10 cellular contexts compared by ENCODE assay signal in the genomic region with DNA sequence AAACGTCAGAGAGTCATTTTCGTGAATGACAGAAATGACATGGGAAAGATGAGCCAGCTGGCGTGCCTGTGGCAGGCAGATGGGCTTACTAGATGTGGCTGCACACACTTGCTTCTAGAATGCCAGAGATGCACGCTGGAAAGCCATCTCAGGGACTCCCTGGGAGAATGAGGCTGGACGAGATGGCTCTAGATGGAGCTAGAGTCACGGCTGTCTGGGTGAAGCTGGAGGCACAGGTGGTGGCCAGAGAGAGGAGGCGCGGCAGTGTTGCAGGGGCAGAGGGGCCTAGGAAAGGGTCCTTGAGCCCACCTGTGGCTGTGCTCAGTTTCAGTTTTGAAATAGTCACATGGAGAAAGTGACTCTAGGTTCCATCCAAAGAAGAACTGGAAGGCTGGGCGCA. TPM values are rescaled to one million over a fixed set of nuclear protein-coding genes. Genes with fewer than 3 reads are reported as not detected.
A peak's percentile ranks its signal among the peaks of the same experiment; 100 is the strongest.
DNase-seq lines count a peak whose midpoint lies in the region; ATAC-seq and TF ChIP-seq lines count a peak whose summit lies in the region.
"Had no signal": no experiment of that assay in that cellular context is flagged by ENCODE, and none has a peak within 500 bp of the region (broad histone marks: within the 10 kb centered on the region; RNA-seq: fewer than 3 reads in every experiment).

No MANE protein-coding gene starts in this region.

- peak; percentile 47 for ATAC-seq in activated CD4-positive, alpha-beta T cell treated with anti-CD3 and anti-CD28 coated beads for 36 hours
- ATAC-seq in activated naive CD8-positive, alpha-beta T cell treated with anti-CD3 and anti-CD28 coated beads, Interleukin-2, amount 50 U/mL, for 24 hours: peak; percentile 79
- ATAC-seq in GM19463 (IDR thresholded peaks at IDR 0.05; ENCODE audit: unreplicated experiment): no peak

- H3K9me3 Mint-ChIP-seq in activated CD4-positive, alpha-beta T cell treated with anti-CD3 and anti-CD28 coated beads for 36 hours (ENCODE audit: low read depth): no peaks in the 10 kb centered on the region
- no peaks in the 10 kb centered on the region for H3K9me3 Mint-ChIP-seq in activated naive CD8-positive, alpha-beta T cell treated with anti-CD3 and anti-CD28 coated beads, Interleukin-2, amount 50 U/mL, for 24 hours

- H3K27me3 Mint-ChIP-seq in activated CD4-positive, alpha-beta T cell treated with anti-CD3 and anti-CD28 coated beads for 36 hours: no peaks in the 10 kb centered on the region
- H3K27me3 Mint-ChIP-seq in activated naive CD8-positive, alpha-beta T cell treated with anti-CD3 and anti-CD28 coated beads, Interleukin-2, amount 50 U/mL, for 24 hours: no peaks in the 10 kb centered on the region

- no peaks in the 10 kb centered on the region for H3K27me3 ChIP-seq in MM.1S (replicated peaks; ENCODE audit: insufficient read depth, low read length)

- H3K36me3 ChIP-seq in MM.1S (replicated peaks; ENCODE audit: insufficient read depth, low read length): no peaks in the 10 kb centered on the region

- H3K9ac ChIP-seq in MM.1S (ENCODE audit: low read length): no peak overlapping the region; the same call in 1 of the 2 replicates

- no peak overlapping the region; the same call in 1 of the 2 replicates for H2AFZ ChIP-seq in MM.1S (ENCODE audit: low read length)

- H3K27ac ChIP-seq in MM.1S (ENCODE audit: low read length) (peak overlapping the region; percentile 75), RWPE1 (no peak overlapping the region)

- H3K4me3 Mint-ChIP-seq in activated CD4-positive, alpha-beta T cell treated with anti-CD3 and anti-CD28 coated beads for 36 hours: no peak overlapping the region
- H3K4me3 Mint-ChIP-seq in activated naive CD8-positive, alpha-beta T cell treated with anti-CD3 and anti-CD28 coated beads, Interleukin-2, amount 50 U/mL, for 24 hours: no peak overlapping the region

- H3F3A ChIP-seq in MM.1S (ENCODE audit: insufficient read depth, low read length): peaks cover 16% of the 10 kb centered on the region

- H4K20me1 ChIP-seq in MM.1S (ENCODE audit: insufficient read depth, low read length): no peaks in the 10 kb centered on the region

- POLR2A ChIA-PET in activated CD4-positive, alpha-beta T cell treated with anti-CD3 and anti-CD28 coated beads for 36 hours (lab: Charles Lee): no interaction called here
- POLR2A ChIA-PET in RWPE1 (lab: Yijun Ruan, JAX; ENCODE audit: low non-redundant PET): no interaction called here

- peak; percentile 27 for DNase-seq in activated CD4-positive, alpha-beta T cell treated with anti-CD3 and anti-CD28 coated beads for 36 hours
- no peak for DNase-seq in activated CD4-positive, alpha-beta T cell treated with anti-CD3 and anti-CD28 coated beads, Interleukin-2, amount 50 U/mL, for 4 hours
- DNase-seq in MM.1S (peak; percentile 47), posterior vena cava (ENCODE audit: low spot score) (peak; percentile 49), GF-D8 (lab: John Stamatoyannopoulos, UW) (no peak), RWPE1 (ENCODE audit: low spot score) (no peak)
- no peak for DNase-seq in activated naive CD8-positive, alpha-beta T cell treated with anti-CD3 and anti-CD28 coated beads, Interleukin-2, amount 50 U/mL, for 24 hours
- DNase-seq: NCI-H526 treated with DMSO at 0.1 percent for 48 hours had no signal

- TF ChIP-seq CTCF in MM.1S (IDR thresholded peaks at IDR 0.05; ENCODE audit: low read length): peak; percentile 37
- no peak for TF ChIP-seq CTCF in RWPE1 (conservative IDR thresholded peaks at IDR 0.05; ENCODE audit: low read depth)

- peaks cover 34% of the 10 kb centered on the region for H3K4me1 Mint-ChIP-seq in activated CD4-positive, alpha-beta T cell treated with anti-CD3 and anti-CD28 coated beads for 36 hours
- H3K4me1 Mint-ChIP-seq in activated naive CD8-positive, alpha-beta T cell treated with anti-CD3 and anti-CD28 coated beads, Interleukin-2, amount 50 U/mL, for 24 hours: peaks cover 44% of the 10 kb centered on the region

- H3K4me1 ChIP-seq in MM.1S (ENCODE audit: low read length): peaks cover 29% of the 10 kb centered on the region

- H3K9me2 ChIP-seq in MM.1S (replicated peaks; ENCODE audit: insufficient read depth, low read length): no peaks in the 10 kb centered on the region

- no peaks in the 10 kb centered on the region for H3K9me3 ChIP-seq in MM.1S (replicated peaks; ENCODE audit: insufficient read depth, low read length)

- H3K4me2 ChIP-seq in MM.1S (ENCODE audit: low read depth, low read length): peak overlapping the region; percentile 62

- H3K36me3 Mint-ChIP-seq in activated CD4-positive, alpha-beta T cell treated with anti-CD3 and anti-CD28 coated beads for 36 hours (ENCODE audit: low read depth): no peaks in the 10 kb centered on the region
- no peaks in the 10 kb centered on the region for H3K36me3 Mint-ChIP-seq in activated naive CD8-positive, alpha-beta T cell treated with anti-CD3 and anti-CD28 coated beads, Interleukin-2, amount 50 U/mL, for 24 hours (ENCODE audit: low read depth)

- H3K27ac Mint-ChIP-seq in activated CD4-positive, alpha-beta T cell treated with anti-CD3 and anti-CD28 coated beads for 36 hours: no peak overlapping the region
- H3K27ac Mint-ChIP-seq in activated naive CD8-positive, alpha-beta T cell treated with anti-CD3 and anti-CD28 coated beads, Interleukin-2, amount 50 U/mL, for 24 hours: peak overlapping the region; percentile 29

- no peaks in the 10 kb centered on the region for H3K79me2 ChIP-seq in MM.1S (ENCODE audit: low read length)

- peak overlapping the region; percentile 38; the same call in 1 of the 2 replicates for H3K4me3 ChIP-seq in MM.1S (ENCODE audit: low read length)

- intact Hi-C loops in activated CD4-positive, alpha-beta T cell treated with anti-CD3 and anti-CD28 coated beads for 36 hours (cut with DNase I, micrococcal nuclease): no loop called here
- intact Hi-C loops in posterior vena cava (cut with DNase I): no loop called here

- CTCF ChIA-PET in activated CD4-positive, alpha-beta T cell treated with anti-CD3 and anti-CD28 coated beads for 36 hours (lab: Charles Lee): no interaction called here
- CTCF ChIA-PET in RWPE1 (lab: Yijun Ruan, JAX): no interaction called here

RNA-seq across cellular contexts. Expression of gene TKTL1, which starts 26.0 kb away (rescaled TPM):
- total RNA-seq in activated CD4-positive, alpha-beta T cell treated with anti-CD3 and anti-CD28 coated beads for 36 hours: under 1 TPM in 1 of 2 experiments, not detected in 1; 0.23 TPM
- total RNA-seq in posterior vena cava: under 1 TPM; 0.29 to 0.46 TPM
- total RNA-seq: osteoblast had no signal

RNA-seq across cellular contexts. Expression of gene TEX28, which starts 26.7 kb away (rescaled TPM):
- total RNA-seq in activated CD4-positive, alpha-beta T cell treated with anti-CD3 and anti-CD28 coated beads for 36 hours: not detected
- not detected for total RNA-seq in posterior vena cava
- total RNA-seq: osteoblast had no signal

RNA-seq across cellular contexts. Expression of gene FLNA, which starts 52.8 kb away (rescaled TPM):
- total RNA-seq in activated CD4-positive, alpha-beta T cell treated with anti-CD3 and anti-CD28 coated beads for 36 hours: 1,000 to 10,000 TPM in 1 of 2 experiments, 100 to 1,000 TPM in 1; 891 to 1,083 TPM
- 1,000 to 10,000 TPM; 5,571 to 6,731 TPM for total RNA-seq in posterior vena cava

RNA-seq across cellular contexts. Expression of gene EMD, which starts 57.5 kb away (rescaled TPM):
- 10 to 100 TPM; 75.9 to 89.4 TPM for total RNA-seq in activated CD4-positive, alpha-beta T cell treated with anti-CD3 and anti-CD28 coated beads for 36 hours
- 10 to 100 TPM; 61.8 to 67.2 TPM for total RNA-seq in posterior vena cava

Comparison
In these comparisons a context has a peak if more than half of its experiments do, and no peak if none do; other contexts are left out.
1. DNase-seq: peak in activated CD4-positive, alpha-beta T cell treated with anti-CD3 and anti-CD28 coated beads for 36 hours (single experiment), MM.1S (single experiment) and posterior vena cava (single experiment); none in activated CD4-positive, alpha-beta T cell treated with anti-CD3 and anti-CD28 coated beads, Interleukin-2, amount 50 U/mL, for 4 hours (0 of 2), activated naive CD8-positive, alpha-beta T cell treated with anti-CD3 and anti-CD28 coated beads, Interleukin-2, amount 50 U/mL, for 24 hours (single experiment), GF-D8 (single experiment) and RWPE1 (single experiment).
2. RNA of gene FLNA, which starts 52.8 kb away (total RNA-seq): 5,571 to 6,731 TPM in posterior vena cava; 891 to 1,083 TPM in activated CD4-positive, alpha-beta T cell treated with anti-CD3 and anti-CD28 coated beads for 36 hours; every median in the first group is over 4 times any median in the second.